Comparison of ENCODE assay signal across 9 cellular contexts in the genomic region with DNA sequence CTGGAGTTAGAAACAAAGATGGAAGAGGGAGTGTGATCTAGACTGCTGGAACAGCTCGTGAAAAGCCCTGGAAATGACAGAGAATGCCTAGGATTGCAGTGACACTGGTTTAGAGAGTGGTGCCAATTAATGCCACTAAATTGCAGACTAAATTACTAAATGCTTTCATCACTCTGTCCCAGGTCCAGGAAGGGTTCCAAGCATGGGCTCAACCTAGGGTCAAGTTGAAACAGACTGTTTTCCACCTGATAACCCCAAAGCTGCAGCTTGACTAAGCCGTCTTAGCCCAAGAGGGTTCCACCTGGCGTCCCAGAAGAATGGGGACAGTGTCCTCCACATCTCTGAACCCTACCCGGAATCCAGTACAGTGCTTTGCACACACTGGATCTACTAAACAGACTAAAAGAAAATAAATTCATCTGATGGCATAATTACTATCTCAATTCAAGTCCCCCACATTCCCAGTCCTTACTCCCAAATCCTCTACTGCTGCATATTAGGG. TPM values are rescaled to one million over a fixed set of nuclear protein-coding genes. Genes with fewer than 3 reads are reported as not detected.
DNase-seq lines count a peak whose midpoint lies in the region; ATAC-seq and TF ChIP-seq lines count a peak whose summit lies in the region.
"Had no signal": no experiment of that assay in that cellular context is flagged by ENCODE, and none has a peak within 500 bp of the region (broad histone marks: within the 10 kb centered on the region; RNA-seq: fewer than 3 reads in every experiment).

No MANE protein-coding gene starts in this region.

- peaks cover 22 to 60% (median 55%) of the 10 kb centered on the region in 4 donors for H3K4me1 Mint-ChIP-seq in naive thymus-derived CD8-positive, alpha-beta T cell

- no peak for DNase-seq in heart left ventricle
- no peak for DNase-seq in cardiac septum (ENCODE audit: low spot score)
- no peak for DNase-seq in mammary epithelial cell
- no peak for DNase-seq in naive thymus-derived CD8-positive, alpha-beta T cell
- DNase-seq in upper lobe of right lung, result no peak
- no peak for DNase-seq in trophoblast cell
- DNase-seq in kidney glomerular epithelial cell (lab: John Stamatoyannopoulos, UW), result no peak
- DNase-seq in central memory CD4-positive, alpha-beta T cell, result no peak
- DNase-seq: NK-92 treated with Interleukin-12 subunit alpha and Interleukin-12 subunit beta, amount 100 ng/mL, for 24 hours had no signal

- H3K9me3 Mint-ChIP-seq in naive thymus-derived CD8-positive, alpha-beta T cell, result no peaks in the 10 kb centered on the region

- H4K8ac ChIP-seq in trophoblast cell (ENCODE audit: low read depth, low read length), result no peak overlapping the region

- no peak overlapping the region for H3K9ac ChIP-seq in mammary epithelial cell (ENCODE audit: insufficient read depth, low read length)
- H3K9ac ChIP-seq in trophoblast cell (ENCODE audit: low read length), result no peak overlapping the region

- H2AFZ ChIP-seq in mammary epithelial cell (ENCODE audit: low read depth, low read length) (peak overlapping the region; percentile 84), trophoblast cell (ENCODE audit: insufficient read depth, low read length, poor library complexity) (no peak overlapping the region)

- intact Hi-C loops in heart left ventricle (cut with DNase I) (loop anchor here in 9 of 10 donors (2.0 to 10.0 kb wide), 7 partner anchors 39 to 269 kb away; a partner anchor contains a TSS), cardiac septum (cut with DNase I) (loop anchor here (2.0 kb wide), 1 partner anchor 41 kb away; a partner anchor contains a TSS), mammary epithelial cell (cut with micrococcal nuclease) (loop anchor here (2.0 to 5.0 kb wide), 3 partner anchors 51 to 397 kb away; no protein-coding TSS in a partner anchor), upper lobe of right lung (cut with DNase I) (no loop called here)

- ATAC-seq in heart left ventricle, result no peak
- no peak for ATAC-seq in naive thymus-derived CD8-positive, alpha-beta T cell
- no peak for ATAC-seq in upper lobe of right lung

- H2BK120ac ChIP-seq in trophoblast cell (ENCODE audit: insufficient read depth, low read length, poor library complexity), result no peak overlapping the region

- peaks cover 5 to 55% (median 37%) of the 10 kb centered on the region in 12 donors for H3K4me1 ChIP-seq in heart left ventricle
- H3K4me1 ChIP-seq in mammary epithelial cell (ENCODE audit: insufficient read depth, low read length), result peaks cover 8% of the 10 kb centered on the region
- peaks cover 36% of the 10 kb centered on the region for H3K4me1 ChIP-seq in upper lobe of right lung
- H3K4me1 ChIP-seq in trophoblast cell (ENCODE audit: control insufficient read depth in 1 of 2, insufficient read depth in 2 of 2, low read length in 2 of 2), result peaks cover 5 to 8% of the 10 kb centered on the region in 2 experiments

- H3K4ac ChIP-seq in trophoblast cell (ENCODE audit: low read depth, low read length), result no peak overlapping the region

- H3K27ac ChIP-seq in heart left ventricle (peak overlapping the region in 11 of 12 donors; percentile 88 to 99 (median 96)), mammary epithelial cell (ENCODE audit: insufficient read depth, low read depth, low read length) (peak overlapping the region; percentile 53), upper lobe of right lung (peak overlapping the region; percentile 99), trophoblast cell (ENCODE audit: low read depth, low read length) (no peak overlapping the region)

- H3K4me3 Mint-ChIP-seq in naive thymus-derived CD8-positive, alpha-beta T cell, result peak overlapping the region; percentile 77 to 93 (median 88)

- TF ChIP-seq POLR2A in heart left ventricle (IDR thresholded peaks at IDR 0.05), result no peak

- no peak overlapping the region for H3K23ac ChIP-seq in trophoblast cell (ENCODE audit: low read length)

- H3K27me3 Mint-ChIP-seq in naive thymus-derived CD8-positive, alpha-beta T cell, result peaks cover 0 to 3% (median 0%) of the 10 kb centered on the region in 5 donors

- peak overlapping the region; percentile 83 to 100 (median 98) for H3K27ac Mint-ChIP-seq in naive thymus-derived CD8-positive, alpha-beta T cell

- H3K18ac ChIP-seq in trophoblast cell (ENCODE audit: low read length), result no peak overlapping the region

- H3K36me3 Mint-ChIP-seq in naive thymus-derived CD8-positive, alpha-beta T cell, result peaks cover 0 to 17% (median 0%) of the 10 kb centered on the region in 3 donors

- dilution Hi-C loops in mammary epithelial cell (cut with HindIII; ENCODE audit: low sequenced_read_pairs), result no loop called here

- no peak overlapping the region for H2AK5ac ChIP-seq in trophoblast cell (ENCODE audit: low read length)

- WGBS in heart left ventricle, 4 donors, result 86 to 91% (median 89%) methylated on average over 4 of the region's 4 CpGs
- WGBS in mammary epithelial cell (ENCODE audit: low coverage, missing lambda C conversion rate), result 66% methylated on average over 4 of the region's 4 CpGs
- WGBS in trophoblast cell (ENCODE audit: extremely low coverage, insufficient coverage, insufficient read length), result no CpG with 5 or more reads among the region's 4 CpGs

- H3K14ac ChIP-seq in trophoblast cell (ENCODE audit: low read length), result no peak overlapping the region

- H3K27me3 ChIP-seq in heart left ventricle (no peaks in the 10 kb centered on the region), mammary epithelial cell (ENCODE audit: insufficient read depth, low read length) (no peaks in the 10 kb centered on the region), upper lobe of right lung (no peaks in the 10 kb centered on the region), trophoblast cell (ENCODE audit: insufficient read depth, low read length) (no peaks in the 10 kb centered on the region)

- no peaks in the 10 kb centered on the region for H3K9me3 ChIP-seq in heart left ventricle
- H3K9me3 ChIP-seq in mammary epithelial cell (replicated peaks; ENCODE audit: insufficient read depth, low read length), result no peaks in the 10 kb centered on the region
- H3K9me3 ChIP-seq in upper lobe of right lung, result no peaks in the 10 kb centered on the region
- peaks cover 3% of the 10 kb centered on the region for H3K9me3 ChIP-seq in trophoblast cell (ENCODE audit: insufficient read depth, low read depth, low read length)

- in situ Hi-C loops in mammary epithelial cell (cut with MboI; ENCODE audit: low sequenced_read_pairs in 2 of 2), result no loop called here

- H3K4me2 ChIP-seq in mammary epithelial cell (ENCODE audit: insufficient read depth, low read depth, low read length) (peak overlapping the region; percentile 78), trophoblast cell (ENCODE audit: low read length) (no peak overlapping the region)

- H3K79me2 ChIP-seq in mammary epithelial cell (ENCODE audit: insufficient read depth, low read length) (peaks cover 37% of the 10 kb centered on the region), trophoblast cell (ENCODE audit: control insufficient read depth, insufficient read depth, low read length, poor library complexity) (peaks cover 4% of the 10 kb centered on the region)

- no peak overlapping the region for H4K91ac ChIP-seq in trophoblast cell (ENCODE audit: low read depth, low read length)

- H3K4me3 ChIP-seq in heart left ventricle (peak overlapping the region in 2 of 12 donors; percentile 88 to 89), mammary epithelial cell (replicated peaks in 1 of 3; ENCODE audit: insufficient read depth in 1 of 3, low read depth in 2 of 3, low read length in 3 of 3) (no peak overlapping the region), upper lobe of right lung (no peak overlapping the region), trophoblast cell (ENCODE audit: low read depth, low read length) (no peak overlapping the region)

- H3K79me1 ChIP-seq in trophoblast cell (ENCODE audit: low read length), result peaks cover 5% of the 10 kb centered on the region

- no TSS peak for BruUV-seq in mammary epithelial cell (replicated peaks; lab: Mats Ljungman, UMichigan)

- POLR2A ChIA-PET in naive thymus-derived CD8-positive, alpha-beta T cell (lab: Charles Lee), result interaction anchor here (0.9 to 2.3 kb wide), 5 partner anchors 42 to 274 kb away, joined by 3 to 20 read pairs (median 6); a partner anchor contains a TSS

- TF ChIP-seq CTCF in heart left ventricle (IDR thresholded peaks at IDR 0.05) (no peak), mammary epithelial cell (conservative IDR thresholded peaks at IDR 0.05 in 1 of 2, IDR thresholded peaks at IDR 0.05 in 1 of 2; ENCODE audit: extremely low read depth in 1 of 2, insufficient read depth in 1 of 2, low read depth in 1 of 2, low read length in 2 of 2) (no peak), upper lobe of right lung (IDR thresholded peaks at IDR 0.05) (no peak)

- H3K36me3 ChIP-seq in heart left ventricle (peaks cover 0 to 2% (median 0%) of the 10 kb centered on the region in 9 donors), mammary epithelial cell (ENCODE audit: insufficient read depth, low read length) (no peaks in the 10 kb centered on the region), upper lobe of right lung (no peaks in the 10 kb centered on the region), trophoblast cell (ENCODE audit: control insufficient read depth in 1 of 2, insufficient read depth in 2 of 2, low read length in 2 of 2) (no peaks in the 10 kb centered on the region)

- no peak overlapping the region for H4K12ac ChIP-seq in trophoblast cell (ENCODE audit: low read depth, low read length)

- no peaks in the 10 kb centered on the region for H4K20me1 ChIP-seq in mammary epithelial cell (ENCODE audit: insufficient read depth, low read length)

- CTCF ChIA-PET in mammary epithelial cell (lab: Charles Lee; ENCODE audit: low non-redundant PET), result interaction anchor here (0.5 kb wide), 1 partner anchor 546 kb away, joined by 4 read pairs; no protein-coding TSS in a partner anchor

- H2BK5ac ChIP-seq in trophoblast cell (ENCODE audit: low read depth, low read length, poor library complexity), result no peak overlapping the region

- no peak overlapping the region for H2BK12ac ChIP-seq in trophoblast cell (ENCODE audit: low read length)

RNA-seq across cellular contexts. Expression of a gene that starts 1.1 kb away (rescaled TPM):
- 100 to 1,000 TPM in 2 of 9 donors, 10 to 100 TPM in 7; 40.2 to 132 (median 72.7) TPM for total RNA-seq in heart left ventricle
- polyA plus RNA-seq in heart left ventricle, result 10 to 100 TPM; 23.2 to 26.6 TPM
- 49.6 TPM for total RNA-seq in cardiac septum
- 10 to 100 TPM; 13.2 to 14.0 TPM for total RNA-seq in mammary epithelial cell
- 5.2 TPM for polyA plus RNA-seq in mammary epithelial cell
- 19.6 TPM for polyA minus RNA-seq in mammary epithelial cell
- 10 to 100 TPM; 59.5 to 64.5 TPM for total RNA-seq in naive thymus-derived CD8-positive, alpha-beta T cell
- polyA plus RNA-seq in naive thymus-derived CD8-positive, alpha-beta T cell, result 10 to 100 TPM; 24.3 to 33.4 (median 30.3) TPM
- total RNA-seq in upper lobe of right lung, result 54.2 TPM
- polyA plus RNA-seq in trophoblast cell (2013), result 7.8 and 8.1 TPM in 2 replicates

RNA-seq across cellular contexts. Expression of a gene that starts 39.2 kb away (rescaled TPM):
- total RNA-seq in heart left ventricle (1 to 10 TPM; 5.0 to 8.0 (median 7.6) TPM), cardiac septum (7.5 TPM), mammary epithelial cell (10 to 100 TPM in 1 of 2 donors, 1 to 10 TPM in 1; 6.7 to 11.0 TPM), upper lobe of right lung (6.4 TPM)
- polyA plus RNA-seq in heart left ventricle (1 to 10 TPM; 2.4 to 3.1 TPM), mammary epithelial cell (3.2 TPM)
- polyA minus RNA-seq in mammary epithelial cell, result 6.0 TPM
- total RNA-seq in naive thymus-derived CD8-positive, alpha-beta T cell, result 1 to 10 TPM; 1.6 to 2.1 TPM
- not detected for polyA plus RNA-seq in naive thymus-derived CD8-positive, alpha-beta T cell
- 7.4 and 8.1 TPM in 2 replicates for polyA plus RNA-seq in trophoblast cell (2013)

RNA-seq across cellular contexts. Expression of a gene that starts 41.3 kb away (rescaled TPM):
- total RNA-seq in heart left ventricle, result 10 to 100 TPM in 4 of 9 donors, 1 to 10 TPM in 5; 5.5 to 11.3 (median 7.8) TPM
- polyA plus RNA-seq in heart left ventricle, result 10 to 100 TPM in 1 of 2 donors, 1 to 10 TPM in 1; 5.3 to 21.0 TPM
- 7.5 TPM for total RNA-seq in cardiac septum
- 10 to 100 TPM; 11.2 to 18.0 TPM for total RNA-seq in mammary epithelial cell
- 10.5 TPM for polyA plus RNA-seq in mammary epithelial cell
- 11.1 TPM for polyA minus RNA-seq in mammary epithelial cell
- total RNA-seq in naive thymus-derived CD8-positive, alpha-beta T cell, result 10 to 100 TPM; 11.8 to 12.3 TPM
- 10 to 100 TPM in 1 of 3 donors, 1 to 10 TPM in 2; 5.6 to 10.0 (median 8.4) TPM for polyA plus RNA-seq in naive thymus-derived CD8-positive, alpha-beta T cell
- 25.1 TPM for total RNA-seq in upper lobe of right lung
- 11.4 and 11.5 TPM in 2 replicates for polyA plus RNA-seq in trophoblast cell (2013)
